ENCODE assay signal across 18 cellular contexts in genomic region chr5:53003144-53003543, GRCh38. TPM values are rescaled to one million over a fixed set of nuclear protein-coding genes. Genes with fewer than 3 reads are reported as not detected.
DNase-seq lines count a peak whose midpoint lies in the region; ATAC-seq, FAIRE-seq and TF ChIP-seq lines count a peak whose summit lies in the region.
"Had no signal": no experiment of that assay in that cellular context is flagged by ENCODE, and none has a peak within 500 bp of the region (broad histone marks: within the 10 kb centered on the region; RNA-seq: fewer than 3 reads in every experiment).

No MANE protein-coding gene starts in this region.

- peak overlapping the region; percentile 4 for H3K27ac Mint-ChIP-seq in activated CD8-positive, alpha-beta T cell treated with anti-CD3 and anti-CD28 coated beads, Interleukin-2, amount 10 ng/mL, durations not matched to agents 7 days and 5 days
- no peak overlapping the region for H3K27ac Mint-ChIP-seq in activated CD8-positive, alpha-beta T cell treated with anti-CD3 and anti-CD28 coated beads for 36 hours
- H3K27ac Mint-ChIP-seq in HFFc6 (peak overlapping the region; percentile 95), GM23338 (no peak overlapping the region)
- H3K27ac Mint-ChIP-seq: CD8-positive, alpha-beta memory T cell had no signal

- H4K20me1 ChIP-seq in PC-3 (ENCODE audit: low read length): peaks cover 8% of the 10 kb centered on the region; the same call in 1 of the 2 replicates
- peaks cover 6% of the 10 kb centered on the region for H4K20me1 ChIP-seq in keratinocyte (ENCODE audit: control insufficient read depth, extremely low read depth, insufficient read depth, low read length)
- no peaks in the 10 kb centered on the region; the same call in 1 of the 2 replicates for H4K20me1 ChIP-seq in GM23338 (replicated peaks; ENCODE audit: insufficient read depth)
- H4K20me1 ChIP-seq: BLaER1 had no signal

- no peak for ATAC-seq in activated CD8-positive, alpha-beta T cell treated with anti-CD3 and anti-CD28 coated beads, Interleukin-2, amount 10 ng/mL, durations not matched to agents 7 days and 5 days
- ATAC-seq in activated CD8-positive, alpha-beta T cell treated with anti-CD3 and anti-CD28 coated beads for 36 hours: no peak
- ATAC-seq in PC-3: no peak
- no peak for ATAC-seq in GM23338
- ATAC-seq: A549 had no signal

- no peak overlapping the region for H3K4me2 ChIP-seq in PC-3 (ENCODE audit: low read length)
- no peak overlapping the region for H3K4me2 ChIP-seq in keratinocyte (ENCODE audit: control insufficient read depth, extremely low read depth, insufficient read depth, low read depth, low read length)
- H3K4me2 ChIP-seq in GM23338: no peak overlapping the region
- H3K4me2 ChIP-seq: A549, BLaER1 had no signal

- H3F3A ChIP-seq in PC-3 (ENCODE audit: low read length, unreplicated experiment) (peaks cover 7% of the 10 kb centered on the region), GM23338 (replicated peaks; ENCODE audit: low read depth) (no peaks in the 10 kb centered on the region)

- CTCF ChIA-PET in activated CD8-positive, alpha-beta T cell treated with anti-CD3 and anti-CD28 coated beads, Interleukin-2, amount 10 ng/mL, durations not matched to agents 7 days and 5 days (lab: Charles Lee): interaction anchor here (1.0 to 1.7 kb wide), 2 partner anchors 33 to 38 kb away, joined by 4 read pairs; no protein-coding TSS in a partner anchor
- CTCF ChIA-PET in activated CD8-positive, alpha-beta T cell treated with anti-CD3 and anti-CD28 coated beads for 36 hours (lab: Charles Lee): interaction anchor here (1.3 kb wide), 1 partner anchor 106 kb away, joined by 4 read pairs; the partner anchor contains the start of gene MOCS2
- CTCF ChIA-PET in PC-3 (lab: Charles Lee): no interaction called here

- intact Hi-C loops in activated CD8-positive, alpha-beta T cell treated with anti-CD3 and anti-CD28 coated beads for 36 hours (cut with micrococcal nuclease): no loop called here
- intact Hi-C loops in PC-3 (cut with micrococcal nuclease): no loop called here

- H3K36me3 Mint-ChIP-seq in activated CD8-positive, alpha-beta T cell treated with anti-CD3 and anti-CD28 coated beads, Interleukin-2, amount 10 ng/mL, durations not matched to agents 7 days and 5 days (ENCODE audit: low read depth): peaks cover 26% of the 10 kb centered on the region
- no peaks in the 10 kb centered on the region for H3K36me3 Mint-ChIP-seq in activated CD8-positive, alpha-beta T cell treated with anti-CD3 and anti-CD28 coated beads for 36 hours (ENCODE audit: low read depth)
- H3K36me3 Mint-ChIP-seq in HFFc6 (ENCODE audit: low read depth) (peaks cover 30% of the 10 kb centered on the region), GM23338 (ENCODE audit: low read depth) (no peaks in the 10 kb centered on the region)
- H3K36me3 Mint-ChIP-seq: CD8-positive, alpha-beta memory T cell had no signal

- H2AFZ ChIP-seq in PC-3 (ENCODE audit: low read length): no peak overlapping the region
- no peak overlapping the region for H2AFZ ChIP-seq in keratinocyte (ENCODE audit: control insufficient read depth, low read length)
- no peak overlapping the region for H2AFZ ChIP-seq in GM23338

- H3K27ac ChIP-seq in PC-3 (ENCODE audit: low read length): 0 out of 2 replicates have a peak overlapping the region, but pooled peaks have one; percentile 83
- H3K27ac ChIP-seq in keratinocyte (ENCODE audit: control insufficient read depth, insufficient read depth, low read length): peak overlapping the region; percentile 15
- no peak overlapping the region for H3K27ac ChIP-seq in GM23338 (ENCODE audit: low read depth)
- H3K27ac ChIP-seq: BLaER1 had no signal

- POLR2A ChIA-PET in activated CD8-positive, alpha-beta T cell treated with anti-CD3 and anti-CD28 coated beads, Interleukin-2, amount 10 ng/mL, durations not matched to agents 7 days and 5 days (lab: Charles Lee): no interaction called here
- POLR2A ChIA-PET in activated CD8-positive, alpha-beta T cell treated with anti-CD3 and anti-CD28 coated beads for 36 hours (lab: Charles Lee): no interaction called here
- POLR2A ChIA-PET in PC-3 (lab: Charles Lee; ENCODE audit: unreplicated experiment): no interaction called here

- no peak for DNase-seq in activated CD8-positive, alpha-beta T cell treated with anti-CD3 and anti-CD28 coated beads, Interleukin-2, amount 10 ng/mL, durations not matched to agents 7 days and 5 days
- no peak for DNase-seq in activated CD8-positive, alpha-beta T cell treated with anti-CD3 and anti-CD28 coated beads for 36 hours
- DNase-seq in HFFc6: no peak
- DNase-seq in PC-3: no peak
- no peak for DNase-seq in keratinocyte (ENCODE audit: low read depth, low spot score)
- no peak for DNase-seq in GM23338 (ENCODE audit: low spot score)
- no peak for DNase-seq in GOT3 (lab: John Stamatoyannopoulos, UW)
- no peak for DNase-seq in glomerular visceral epithelial cell (ENCODE audit: extremely low spot score)
- DNase-seq: Caco-2; CD8-positive, alpha-beta memory T cell; DMS53; KBM-7 had no signal

- no peaks in the 10 kb centered on the region for H3K9me3 Mint-ChIP-seq in activated CD8-positive, alpha-beta T cell treated with anti-CD3 and anti-CD28 coated beads, Interleukin-2, amount 10 ng/mL, durations not matched to agents 7 days and 5 days (ENCODE audit: insufficient read depth)
- no peaks in the 10 kb centered on the region for H3K9me3 Mint-ChIP-seq in activated CD8-positive, alpha-beta T cell treated with anti-CD3 and anti-CD28 coated beads for 36 hours
- H3K9me3 Mint-ChIP-seq in HFFc6 (no peaks in the 10 kb centered on the region), GM23338 (no peaks in the 10 kb centered on the region)
- H3K9me3 Mint-ChIP-seq: CD8-positive, alpha-beta memory T cell had no signal

- FAIRE-seq in keratinocyte (lab: Jason Lieb, UNC): no peak
- FAIRE-seq: A549, G401.6, GM12891, H1 had no signal

- dilution Hi-C loops in keratinocyte (cut with MboI; ENCODE audit: extremely low pct_ligation_motif_present, low sequenced_read_pairs): no loop called here

- H3K4me3 Mint-ChIP-seq in activated CD8-positive, alpha-beta T cell treated with anti-CD3 and anti-CD28 coated beads, Interleukin-2, amount 10 ng/mL, durations not matched to agents 7 days and 5 days: no peak overlapping the region
- H3K4me3 Mint-ChIP-seq in activated CD8-positive, alpha-beta T cell treated with anti-CD3 and anti-CD28 coated beads for 36 hours: no peak overlapping the region
- H3K4me3 Mint-ChIP-seq in HFFc6: no peak overlapping the region
- no peak overlapping the region for H3K4me3 Mint-ChIP-seq in GM23338
- H3K4me3 Mint-ChIP-seq: CD8-positive, alpha-beta memory T cell had no signal

- BruUV-seq in PC-3 (replicated peaks; lab: Mats Ljungman, UMichigan): no TSS peak

- no peaks in the 10 kb centered on the region for H3K9me3 ChIP-seq in PC-3 (ENCODE audit: low read length)
- no peaks in the 10 kb centered on the region for H3K9me3 ChIP-seq in keratinocyte (ENCODE audit: control insufficient read depth, low read depth, low read length)
- H3K9me3 ChIP-seq: A549, BLaER1, Caco-2, HAP-1 had no signal

- H3K4me1 ChIP-seq in PC-3 (ENCODE audit: insufficient read depth, low read length): peaks cover 56% of the 10 kb centered on the region
- peaks cover 60% of the 10 kb centered on the region for H3K4me1 ChIP-seq in keratinocyte (ENCODE audit: control insufficient read depth, extremely low read depth, insufficient read depth, low read length)
- no peaks in the 10 kb centered on the region for H3K4me1 ChIP-seq in GM23338 (ENCODE audit: insufficient read depth)
- H3K4me1 ChIP-seq: BLaER1, Caco-2 had no signal

- peaks cover 3% of the 10 kb centered on the region for H3K27me3 Mint-ChIP-seq in activated CD8-positive, alpha-beta T cell treated with anti-CD3 and anti-CD28 coated beads, Interleukin-2, amount 10 ng/mL, durations not matched to agents 7 days and 5 days (ENCODE audit: low read depth)
- peaks cover 2% of the 10 kb centered on the region for H3K27me3 Mint-ChIP-seq in activated CD8-positive, alpha-beta T cell treated with anti-CD3 and anti-CD28 coated beads for 36 hours
- no peaks in the 10 kb centered on the region; the same call in 1 of the 2 replicates for H3K27me3 Mint-ChIP-seq in HFFc6 (ENCODE audit: insufficient read depth)
- H3K27me3 Mint-ChIP-seq in GM23338 (ENCODE audit: insufficient read depth, low read depth, poor library complexity): no peaks in the 10 kb centered on the region

- H3K4me1 Mint-ChIP-seq in activated CD8-positive, alpha-beta T cell treated with anti-CD3 and anti-CD28 coated beads, Interleukin-2, amount 10 ng/mL, durations not matched to agents 7 days and 5 days (ENCODE audit: low read depth): peaks cover 56% of the 10 kb centered on the region
- H3K4me1 Mint-ChIP-seq in activated CD8-positive, alpha-beta T cell treated with anti-CD3 and anti-CD28 coated beads for 36 hours (ENCODE audit: low read depth): peaks cover 42% of the 10 kb centered on the region
- H3K4me1 Mint-ChIP-seq in HFFc6 (ENCODE audit: low read depth) (peaks cover 95% of the 10 kb centered on the region), GM23338 (no peaks in the 10 kb centered on the region)

- H3K9ac ChIP-seq in PC-3 (ENCODE audit: low read length) (no peak overlapping the region), keratinocyte (ENCODE audit: control insufficient read depth, extremely low read depth, insufficient read depth, low read length) (no peak overlapping the region)
- H3K9ac ChIP-seq: BLaER1 had no signal

- peaks cover 46% of the 10 kb centered on the region for H3K36me3 ChIP-seq in PC-3 (ENCODE audit: low read depth, low read length)
- peaks cover 21 to 35% of the 10 kb centered on the region in 2 experiments for H3K36me3 ChIP-seq in keratinocyte (ENCODE audit: control insufficient read depth in 2 of 2, extremely low read depth in 1 of 2, insufficient read depth in 2 of 2, low read length in 2 of 2)
- H3K36me3 ChIP-seq in GM23338 (ENCODE audit: insufficient read depth): no peaks in the 10 kb centered on the region
- H3K36me3 ChIP-seq: BLaER1, HAP-1 had no signal

- TF ChIP-seq CTCF in activated CD8-positive, alpha-beta T cell treated with anti-CD3 and anti-CD28 coated beads for 36 hours (IDR thresholded peaks at IDR 0.05): no peak
- TF ChIP-seq CTCF in HFFc6 (IDR thresholded peaks at IDR 0.05) (no peak), PC-3 (conservative IDR thresholded peaks at IDR 0.05; ENCODE audit: low read depth, low read length) (no peak), keratinocyte (optimal IDR thresholded peaks at IDR 0.05 in 1 of 3, IDR thresholded peaks at IDR 0.05 in 1 of 3, conservative IDR thresholded peaks at IDR 0.05 in 1 of 3; ENCODE audit: extremely low read depth in 1 of 3, insufficient read depth in 2 of 3, low read length in 3 of 3) (no peak), GM23338 (conservative IDR thresholded peaks at IDR 0.05; ENCODE audit: low read depth in 2 of 2) (no peak)

- no peaks in the 10 kb centered on the region for H3K9me1 ChIP-seq in keratinocyte (ENCODE audit: control insufficient read depth, extremely low read depth, insufficient read depth, low read length)

- H3K79me2 ChIP-seq in PC-3 (ENCODE audit: low read length): peaks cover 92% of the 10 kb centered on the region
- peaks cover 70% of the 10 kb centered on the region for H3K79me2 ChIP-seq in keratinocyte (ENCODE audit: control insufficient read depth, insufficient read depth, low read length)
- H3K79me2 ChIP-seq in GM23338 (replicated peaks; ENCODE audit: insufficient read depth): no peaks in the 10 kb centered on the region

- no peaks in the 10 kb centered on the region for H3K27me3 ChIP-seq in PC-3 (ENCODE audit: low read length)
- no peaks in the 10 kb centered on the region for H3K27me3 ChIP-seq in keratinocyte (ENCODE audit: control insufficient read depth, extremely low read depth, insufficient read depth, low read length)
- H3K27me3 ChIP-seq in GM23338 (ENCODE audit: insufficient read depth): no peaks in the 10 kb centered on the region
- H3K27me3 ChIP-seq: BLaER1 had no signal

- H3K4me3 ChIP-seq in PC-3 (ENCODE audit: low read length): no peak overlapping the region
- H3K4me3 ChIP-seq in keratinocyte (ENCODE audit: control insufficient read depth in 2 of 3, extremely low read depth in 1 of 3, insufficient read depth in 2 of 3, low read depth in 1 of 3, low read length in 3 of 3): no peak overlapping the region
- no peak overlapping the region for H3K4me3 ChIP-seq in GM23338
- H3K4me3 ChIP-seq: A549, BLaER1, HAP-1 had no signal

- H3K9me2 ChIP-seq in PC-3 (replicated peaks; ENCODE audit: low read length) (no peaks in the 10 kb centered on the region), GM23338 (ENCODE audit: insufficient read depth) (0 out of 2 replicates have a peak, but pooled peaks cover 3% of the 10 kb centered on the region)

RNA-seq across cellular contexts. Expression of gene ITGA2, which starts 14.0 kb away (rescaled TPM):
- total RNA-seq in activated CD8-positive, alpha-beta T cell treated with anti-CD3 and anti-CD28 coated beads, Interleukin-2, amount 10 ng/mL, durations not matched to agents 7 days and 5 days: 1 to 10 TPM; 4.3 to 4.8 TPM
- under 1 TPM; 0.74 to 0.86 TPM for total RNA-seq in activated CD8-positive, alpha-beta T cell treated with anti-CD3 and anti-CD28 coated beads for 36 hours
- total RNA-seq in HFFc6 (2021; fragmentation: NEBNext Ultra II Directional; extraction: Animal tissue kit (Norgen Biotek cat#: 25700)): 10 to 100 TPM; 42.9 to 76.6 (median 50.5) TPM
- total RNA-seq in PC-3 (2014; rRNA removed): 32.4 and 36.7 TPM in 2 replicates
- polyA plus RNA-seq in keratinocyte (75.4 to 112 TPM (median 107 TPM) in 3 replicates), GM23338 (2016; fragmentation: Nextera tagmentation; extraction: Ambion mirVana) (1.9 and 2.6 TPM in 2 replicates)
- polyA plus RNA-seq in keratinocyte (2011; ENCODE audit: low read depth): 8.1 TPM
- 14.3 and 31.7 TPM in 2 replicates for polyA plus RNA-seq in keratinocyte (2011; cell fraction: cytosol; rRNA removed)
- polyA plus RNA-seq in keratinocyte (2011; cell fraction: nucleus; rRNA removed): 139 and 168 TPM in 2 replicates
- 21.1 and 96.1 TPM in 2 replicates for polyA plus RNA-seq in keratinocyte (2012; ENCODE audit: low replicate concordance)
- 143 to 270 TPM (median 175 TPM) in 3 replicates for polyA minus RNA-seq in keratinocyte
- 71.6 TPM for polyA minus RNA-seq in keratinocyte (2011; cell fraction: cytosol; rRNA and poly(A)+ RNA removed)
- 267 and 529 TPM in 2 replicates for polyA minus RNA-seq in keratinocyte (2011; cell fraction: nucleus; rRNA and poly(A)+ RNA removed)
- 6.2 and 7.1 TPM in 2 replicates for total RNA-seq in GM23338 (2014; rRNA removed; shearing (Covaris generic))

Comparison
In these comparisons a context has a peak if more than half of its experiments do, and no peak if none do; other contexts are left out.
1. H3K27ac Mint-ChIP-seq: peak in activated CD8-positive, alpha-beta T cell treated with anti-CD3 and anti-CD28 coated beads, Interleukin-2, amount 10 ng/mL, durations not matched to agents 7 days and 5 days (single experiment) and HFFc6 (single experiment); none in activated CD8-positive, alpha-beta T cell treated with anti-CD3 and anti-CD28 coated beads for 36 hours (single experiment) and GM23338 (single experiment).